Comparison of ENCODE assay signal across 35 cellular contexts in genomic region chr7:5255832-5256231, GRCh38.
"Had no signal": no experiment of that assay in that cellular context is flagged by ENCODE, and none has a peak within 500 bp of the region (broad histone marks: within the 10 kb centered on the region; RNA-seq: fewer than 3 reads in every experiment).

No MANE protein-coding gene starts in this region.

- DNase-seq: activated CD4-positive, alpha-beta memory T cell treated with anti-CD3 and anti-CD28 coated beads for 36 hours; activated CD4-positive, alpha-beta T cell treated with anti-CD3 and anti-CD28 coated beads, Interleukin-2, amount 10 ng/mL, durations not matched to agents 24 days and 14 days; activated CD4-positive, CD25-positive, alpha-beta regulatory T cell treated with anti-CD3 and anti-CD28 coated beads, Interleukin-2, amount 50 U/mL, for 72 hours; activated CD8-positive, alpha-beta memory T cell treated with anti-CD3 and anti-CD28 coated beads, Interleukin-2, amount 50 U/mL, for 4 hours; activated effector memory CD4-positive, alpha-beta T cell treated with anti-CD3 and anti-CD28 coated beads, Interleukin-2, amount 50 U/mL, for 16 hours; activated naive CD4-positive, alpha-beta T cell treated with anti-CD3 and anti-CD28 coated beads for 36 hours; activated naive CD8-positive, alpha-beta T cell treated with anti-CD3 and anti-CD28 coated beads for 36 hours; activated T-cell treated with anti-CD3 and anti-CD28 coated beads, Interleukin-2, amount 50 U/mL, for 1 hour; adrenal gland; aorta; caudate nucleus; cortex of kidney; effector memory CD8-positive, alpha-beta T cell; foreskin fibroblast; heart right ventricle; left lung; lower lobe of right lung; mesendoderm; mucosa of descending colon; retina; sigmoid colon; stimulated activated CD4-positive, alpha-beta T cell treated with anti-CD3 and anti-CD28 coated beads, Interleukin-1b, Interleukin-23, amount 100 ng/mL, for 48 hours; stimulated activated CD4-positive, alpha-beta T cell treated with anti-CD3 and anti-CD28 coated beads, Interleukin-4, amount 100 ng/mL, for 4 hours; stimulated activated CD8-positive, alpha-beta memory T cell treated with anti-CD3 and anti-CD28 coated beads, Interleukin-4, amount 100 ng/mL, for 48 hours; stimulated activated naive CD8-positive, alpha-beta T cell treated with anti-CD3 and anti-CD28 coated beads, Interleukin-15, amount 100 ng/mL, for 72 hours; substantia nigra; T-helper 2 cell had no signal

- H3K9me3 ChIP-seq: adrenal gland, heart right ventricle, left lung, lower lobe of right lung, mucosa of descending colon, sigmoid colon, vagina had no signal

- H3K4me3 Mint-ChIP-seq: activated CD4-positive, alpha-beta memory T cell treated with anti-CD3 and anti-CD28 coated beads for 36 hours; activated CD4-positive, alpha-beta T cell treated with anti-CD3 and anti-CD28 coated beads, Interleukin-2, amount 10 ng/mL, durations not matched to agents 24 days and 14 days; activated naive CD4-positive, alpha-beta T cell treated with anti-CD3 and anti-CD28 coated beads for 36 hours; activated naive CD8-positive, alpha-beta T cell treated with anti-CD3 and anti-CD28 coated beads for 36 hours; activated T-helper 1 cell treated with anti-CD3 and anti-CD28 coated beads, Interleukin-12 subunit alpha, Interleukin-12 subunit beta, Interleukin-2, Interleukin-4 antibody, amounts not matched to agents 30 ng/mL and 10 ng/mL and 1 ng/mL, durations not matched to agents 14 hours and 24 hours and 36 hours; brain; effector memory CD8-positive, alpha-beta T cell; natural killer cell treated with Interleukin-12 subunit alpha and Interleukin-12 subunit beta and Interleukin-15 and Interleukin-18, amount 100 ng/mL, for 72 hours; stimulated activated memory B cell treated with anti-CD40 and anti-IgM and Interleukin-4, amounts not matched to agents 10 μg/mL and 1 μg/mL and 100 μg/mL, for 72 hours; stimulated activated naive CD8-positive, alpha-beta T cell treated with anti-CD3 and anti-CD28 coated beads, Interleukin-15, amount 100 ng/mL, for 72 hours; type B pancreatic cell had no signal

- H3K36me3 Mint-ChIP-seq: activated CD4-positive, alpha-beta memory T cell treated with anti-CD3 and anti-CD28 coated beads for 36 hours; activated naive CD8-positive, alpha-beta T cell treated with anti-CD3 and anti-CD28 coated beads for 36 hours; brain; natural killer cell treated with Interleukin-12 subunit alpha and Interleukin-12 subunit beta and Interleukin-15 and Interleukin-18, amount 100 ng/mL, for 72 hours; stimulated activated memory B cell treated with anti-CD40 and anti-IgM and Interleukin-4, amounts not matched to agents 10 μg/mL and 1 μg/mL and 100 μg/mL, for 72 hours; type B pancreatic cell had no signal

- H3K27me3 Mint-ChIP-seq: activated naive CD8-positive, alpha-beta T cell treated with anti-CD3 and anti-CD28 coated beads for 36 hours; brain; natural killer cell treated with Interleukin-12 subunit alpha and Interleukin-12 subunit beta and Interleukin-15 and Interleukin-18, amount 100 ng/mL, for 72 hours; stimulated activated naive CD8-positive, alpha-beta T cell treated with anti-CD3 and anti-CD28 coated beads, Interleukin-15, amount 100 ng/mL, for 72 hours had no signal

- H3K4me3 ChIP-seq: adrenal gland, heart right ventricle, left lung, lower lobe of right lung, mucosa of descending colon, sigmoid colon, smooth muscle cell, vagina had no signal

- H3K36me3 ChIP-seq: adrenal gland, heart right ventricle, left lung, lower lobe of right lung, sigmoid colon, vagina had no signal

- H3K4me1 ChIP-seq: adrenal gland, heart right ventricle, lower lobe of right lung, sigmoid colon, vagina had no signal

- H3K4me2 ChIP-seq: smooth muscle cell had no signal

- H3K27me3 ChIP-seq: adrenal gland, sigmoid colon, vagina had no signal

- H3K27ac ChIP-seq: adrenal gland, heart right ventricle, left lung, lower lobe of right lung, sigmoid colon, vagina had no signal

- H3K9me3 Mint-ChIP-seq: activated CD4-positive, alpha-beta memory T cell treated with anti-CD3 and anti-CD28 coated beads for 36 hours; activated CD4-positive, alpha-beta T cell treated with anti-CD3 and anti-CD28 coated beads, Interleukin-2, amount 10 ng/mL, durations not matched to agents 24 days and 14 days; activated naive CD4-positive, alpha-beta T cell treated with anti-CD3 and anti-CD28 coated beads for 36 hours; activated naive CD8-positive, alpha-beta T cell treated with anti-CD3 and anti-CD28 coated beads for 36 hours; activated T-helper 1 cell treated with anti-CD3 and anti-CD28 coated beads, Interleukin-12 subunit alpha, Interleukin-12 subunit beta, Interleukin-2, Interleukin-4 antibody, amounts not matched to agents 30 ng/mL and 10 ng/mL and 1 ng/mL, durations not matched to agents 14 hours and 24 hours and 36 hours; brain; effector memory CD8-positive, alpha-beta T cell; natural killer cell treated with Interleukin-12 subunit alpha and Interleukin-12 subunit beta and Interleukin-15 and Interleukin-18, amount 100 ng/mL, for 72 hours; stimulated activated memory B cell treated with anti-CD40 and anti-IgM and Interleukin-4, amounts not matched to agents 10 μg/mL and 1 μg/mL and 100 μg/mL, for 72 hours; stimulated activated naive CD8-positive, alpha-beta T cell treated with anti-CD3 and anti-CD28 coated beads, Interleukin-15, amount 100 ng/mL, for 72 hours had no signal

- H3K27ac Mint-ChIP-seq: activated CD4-positive, alpha-beta memory T cell treated with anti-CD3 and anti-CD28 coated beads for 36 hours; activated CD4-positive, alpha-beta T cell treated with anti-CD3 and anti-CD28 coated beads, Interleukin-2, amount 10 ng/mL, durations not matched to agents 24 days and 14 days; activated naive CD4-positive, alpha-beta T cell treated with anti-CD3 and anti-CD28 coated beads for 36 hours; activated naive CD8-positive, alpha-beta T cell treated with anti-CD3 and anti-CD28 coated beads for 36 hours; activated T-helper 1 cell treated with anti-CD3 and anti-CD28 coated beads, Interleukin-12 subunit alpha, Interleukin-12 subunit beta, Interleukin-2, Interleukin-4 antibody, amounts not matched to agents 30 ng/mL and 10 ng/mL and 1 ng/mL, durations not matched to agents 14 hours and 24 hours and 36 hours; brain; effector memory CD8-positive, alpha-beta T cell; natural killer cell treated with Interleukin-12 subunit alpha and Interleukin-12 subunit beta and Interleukin-15 and Interleukin-18, amount 100 ng/mL, for 72 hours; progenitor cell of endocrine pancreas; stimulated activated memory B cell treated with anti-CD40 and anti-IgM and Interleukin-4, amounts not matched to agents 10 μg/mL and 1 μg/mL and 100 μg/mL, for 72 hours; stimulated activated naive CD8-positive, alpha-beta T cell treated with anti-CD3 and anti-CD28 coated beads, Interleukin-15, amount 100 ng/mL, for 72 hours; type B pancreatic cell had no signal

- H3K4me1 Mint-ChIP-seq: activated CD4-positive, alpha-beta T cell treated with anti-CD3 and anti-CD28 coated beads, Interleukin-2, amount 10 ng/mL, durations not matched to agents 24 days and 14 days; activated naive CD8-positive, alpha-beta T cell treated with anti-CD3 and anti-CD28 coated beads for 36 hours; stimulated activated memory B cell treated with anti-CD40 and anti-IgM and Interleukin-4, amounts not matched to agents 10 μg/mL and 1 μg/mL and 100 μg/mL, for 72 hours; stimulated activated naive CD8-positive, alpha-beta T cell treated with anti-CD3 and anti-CD28 coated beads, Interleukin-15, amount 100 ng/mL, for 72 hours had no signal
